ENCODE assay signal across 8 cellular contexts in genomic region chr17:48546187-48546923, GRCh38. TPM values are rescaled to one million over a fixed set of nuclear protein-coding genes. Genes with fewer than 3 reads are reported as not detected.
DNase-seq lines count a peak whose midpoint lies in the region; ATAC-seq and TF ChIP-seq lines count a peak whose summit lies in the region.
"Had no signal": no experiment of that assay in that cellular context is flagged by ENCODE, and none has a peak within 500 bp of the region (broad histone marks: within the 10 kb centered on the region; RNA-seq: fewer than 3 reads in every experiment).

No MANE protein-coding gene starts in this region.

- BruUV-seq in Calu3 (replicated peaks; lab: Mats Ljungman, UMichigan) (no TSS peak), Caco-2 (replicated peaks; lab: Mats Ljungman, UMichigan) (no TSS peak)

- no peak for DNase-seq in Calu3
- DNase-seq in activated CD4-positive, alpha-beta memory T cell treated with anti-CD3 and anti-CD28 coated beads for 36 hours: no peak
- peak; percentile 60 for DNase-seq in medulla oblongata (ENCODE audit: extremely low spot score)
- DNase-seq in nucleus accumbens (lab: John Stamatoyannopoulos, UW): no peak
- no peak for DNase-seq in Caco-2

- no peak overlapping the region for H3K4me3 ChIP-seq in Caco-2 (ENCODE audit: low read depth, low read length)

- POLR2A ChIA-PET in activated CD4-positive, alpha-beta memory T cell treated with anti-CD3 and anti-CD28 coated beads for 36 hours (lab: Charles Lee): interaction anchor here (1.2 kb wide), 1 partner anchor 9 kb away, joined by 3 read pairs; no protein-coding TSS in a partner anchor
- POLR2A ChIA-PET in Caco-2 (lab: Charles Lee): interaction anchor here (0.5 to 0.6 kb wide), 2 partner anchors 57 to 157 kb away, joined by 6 to 7 read pairs; no protein-coding TSS in a partner anchor

- no peaks in the 10 kb centered on the region for H3K36me3 ChIP-seq in Caco-2 (ENCODE audit: control insufficient read depth, insufficient read depth, low read length)
- H3K36me3 ChIP-seq: WERI-Rb-1 had no signal

- peaks cover 10% of the 10 kb centered on the region; the same call in 1 of the 2 replicates for H3K4me1 ChIP-seq in Caco-2

- CTCF ChIA-PET in Calu3 (lab: Charles Lee): interaction anchor here (0.6 to 1.9 kb wide), 8 partner anchors 9 to 210 kb away, joined by 3 to 6 read pairs (median 4); no protein-coding TSS in a partner anchor
- CTCF ChIA-PET in activated CD4-positive, alpha-beta memory T cell treated with anti-CD3 and anti-CD28 coated beads for 36 hours (lab: Charles Lee): interaction anchor here (2.5 kb wide), 1 partner anchor 54 kb away, joined by 7 read pairs; no protein-coding TSS in a partner anchor
- CTCF ChIA-PET in Caco-2 (lab: Charles Lee): interaction anchor here (0.8 to 1.6 kb wide), 6 partner anchors 28 to 56 kb away, joined by 3 to 17 read pairs (median 5); no protein-coding TSS in a partner anchor

- TF ChIP-seq CTCF in Calu3 (IDR thresholded peaks at IDR 0.05; ENCODE audit: unreplicated experiment): no peak
- TF ChIP-seq CTCF in Caco-2 (IDR thresholded peaks at IDR 0.05; ENCODE audit: insufficient read depth in 1 of 2, low read depth in 1 of 2, low read length in 1 of 2, severe bottlenecking in 1 of 2, unreplicated experiment in 1 of 2): no peak

- H3K27me3 Mint-ChIP-seq in Calu3 (ENCODE audit: unreplicated experiment) (peaks cover 44% of the 10 kb centered on the region), Caco-2 (ENCODE audit: insufficient read depth, unreplicated experiment) (peaks cover 5% of the 10 kb centered on the region)
- H3K27me3 Mint-ChIP-seq in activated CD4-positive, alpha-beta memory T cell treated with anti-CD3 and anti-CD28 coated beads for 36 hours: peaks cover 18% of the 10 kb centered on the region

- H3K4me1 Mint-ChIP-seq in Calu3 (ENCODE audit: low read depth, unreplicated experiment) (peaks cover 31% of the 10 kb centered on the region), Caco-2 (ENCODE audit: low read depth, unreplicated experiment) (peaks cover 11% of the 10 kb centered on the region)
- H3K4me1 Mint-ChIP-seq in activated CD4-positive, alpha-beta memory T cell treated with anti-CD3 and anti-CD28 coated beads for 36 hours (ENCODE audit: low read depth): peaks cover 32% of the 10 kb centered on the region

- H3K9me3 Mint-ChIP-seq in Calu3 (ENCODE audit: low read depth, unreplicated experiment) (no peaks in the 10 kb centered on the region), Caco-2 (ENCODE audit: unreplicated experiment) (no peaks in the 10 kb centered on the region)
- H3K9me3 Mint-ChIP-seq in activated CD4-positive, alpha-beta memory T cell treated with anti-CD3 and anti-CD28 coated beads for 36 hours: no peaks in the 10 kb centered on the region

- H3K4me3 Mint-ChIP-seq in Calu3 (ENCODE audit: low read depth, unreplicated experiment): peak overlapping the region; percentile 68
- H3K4me3 Mint-ChIP-seq in activated CD4-positive, alpha-beta memory T cell treated with anti-CD3 and anti-CD28 coated beads for 36 hours: peak overlapping the region; percentile 67
- H3K4me3 Mint-ChIP-seq in Caco-2 (ENCODE audit: unreplicated experiment): no peak overlapping the region

- no peak for ATAC-seq in HG02642 (IDR thresholded peaks at IDR 0.05; ENCODE audit: poor library complexity, unreplicated experiment)

- peak overlapping the region; percentile 83 for H3K27ac Mint-ChIP-seq in Calu3 (ENCODE audit: unreplicated experiment)
- peak overlapping the region; percentile 85 for H3K27ac Mint-ChIP-seq in activated CD4-positive, alpha-beta memory T cell treated with anti-CD3 and anti-CD28 coated beads for 36 hours
- H3K27ac Mint-ChIP-seq in Caco-2 (ENCODE audit: unreplicated experiment): no peak overlapping the region

- peaks cover 90% of the 10 kb centered on the region for H3K36me3 Mint-ChIP-seq in Calu3 (ENCODE audit: insufficient read depth, unreplicated experiment)
- peaks cover 11% of the 10 kb centered on the region for H3K36me3 Mint-ChIP-seq in activated CD4-positive, alpha-beta memory T cell treated with anti-CD3 and anti-CD28 coated beads for 36 hours
- no peaks in the 10 kb centered on the region for H3K36me3 Mint-ChIP-seq in Caco-2 (ENCODE audit: insufficient read depth, unreplicated experiment)

- no peaks in the 10 kb centered on the region for H3K27me3 ChIP-seq in Caco-2 (replicated peaks; ENCODE audit: control insufficient read depth, insufficient read depth, low read length)

- intact Hi-C loops in Calu3 (cut with micrococcal nuclease; ENCODE audit: unreplicated experiment): no loop called here
- intact Hi-C loops in activated CD4-positive, alpha-beta memory T cell treated with anti-CD3 and anti-CD28 coated beads for 36 hours (cut with micrococcal nuclease): no loop called here
- intact Hi-C loops in Caco-2 (cut with micrococcal nuclease; ENCODE audit: unreplicated experiment): no loop called here

- no peaks in the 10 kb centered on the region for H3K9me3 ChIP-seq in Caco-2

RNA-seq across cellular contexts. Expression of gene HOXB2, which starts 1.4 kb away (rescaled TPM):
- 24.5 and 32.6 TPM in 2 replicates for total RNA-seq in Calu3 (2022)
- 10 to 100 TPM; 13.3 to 16.8 TPM for total RNA-seq in activated CD4-positive, alpha-beta memory T cell treated with anti-CD3 and anti-CD28 coated beads for 36 hours
- total RNA-seq in Caco-2 (2022): 0.65 and 1.1 TPM in 2 replicates
- total RNA-seq: temporal lobe had no signal

RNA-seq across cellular contexts. Expression of gene HOXB1, which starts 15.5 kb away (rescaled TPM):
- total RNA-seq in Calu3 (2022): not detected in 2 replicates
- not detected for total RNA-seq in activated CD4-positive, alpha-beta memory T cell treated with anti-CD3 and anti-CD28 coated beads for 36 hours
- total RNA-seq in Caco-2 (2022): not detected in 2 replicates
- total RNA-seq: temporal lobe had no signal

RNA-seq across cellular contexts. Expression of gene HOXB4, which starts 31.8 kb away (rescaled TPM):
- 28.0 and 31.1 TPM in 2 replicates for total RNA-seq in Calu3 (2022)
- 1 to 10 TPM; 2.3 TPM for total RNA-seq in activated CD4-positive, alpha-beta memory T cell treated with anti-CD3 and anti-CD28 coated beads for 36 hours
- 3.4 and 3.9 TPM in 2 replicates for total RNA-seq in Caco-2 (2022)
- total RNA-seq: temporal lobe had no signal

RNA-seq across cellular contexts. Expression of gene HOXB3, which starts 43.7 kb away (rescaled TPM):
- 151 and 154 TPM in 2 replicates for total RNA-seq in Calu3 (2022)
- 1 to 10 TPM; 2.6 TPM for total RNA-seq in activated CD4-positive, alpha-beta memory T cell treated with anti-CD3 and anti-CD28 coated beads for 36 hours
- total RNA-seq in Caco-2 (2022): 7.2 and 10.1 TPM in 2 replicates
- total RNA-seq: temporal lobe had no signal

RNA-seq across cellular contexts. Expression of gene HOXB5, which starts 47.2 kb away (rescaled TPM):
- 47.2 and 48.5 TPM in 2 replicates for total RNA-seq in Calu3 (2022)
- total RNA-seq in activated CD4-positive, alpha-beta memory T cell treated with anti-CD3 and anti-CD28 coated beads for 36 hours: not detected
- total RNA-seq in Caco-2 (2022): not detected in 2 replicates
- total RNA-seq: temporal lobe had no signal
